ENCODE assay signal across 1 cellular context in the genomic region with DNA sequence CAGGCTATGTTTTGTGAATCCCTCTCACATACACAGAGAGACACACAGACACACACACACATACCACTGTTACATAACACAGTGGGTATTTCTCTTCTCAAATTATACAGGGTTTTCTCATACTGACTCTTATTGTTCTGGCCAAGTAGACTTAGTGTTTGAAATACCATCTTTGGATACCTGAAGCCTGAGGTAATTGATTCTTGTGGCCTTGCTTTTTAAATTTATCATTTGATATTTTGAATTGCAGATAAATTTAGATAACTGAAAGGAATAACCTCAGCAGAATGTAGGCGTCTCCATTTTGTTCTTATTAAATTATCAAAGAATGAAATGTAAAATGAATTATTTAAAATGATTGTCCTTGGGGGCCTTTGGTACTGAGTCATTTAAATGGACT.
TF ChIP-seq lines count a peak whose summit lies in the region.

No MANE protein-coding gene starts in this region.

TF ChIP-seq in SK-N-SH treated with all-trans-retinoic acid at 6 μM for 48 hours, 23 proteins besides CTCF, POLR2A, EP300 and RAD21 (continued from another document):
- TF ChIP-seq ZNF8 (CRISPR knock-in tag; IDR thresholded peaks at IDR 0.05): no peak
- TF ChIP-seq ZFP30 (CRISPR knock-in tag; IDR thresholded peaks at IDR 0.05): no peak
- no peak for TF ChIP-seq CSDC2 (CRISPR knock-in tag; IDR thresholded peaks at IDR 0.05)
- no peak for TF ChIP-seq TCF4 (CRISPR knock-in tag; IDR thresholded peaks at IDR 0.05; ENCODE audit: borderline replicate concordance)
- no peak for TF ChIP-seq GLIS3 (CRISPR knock-in tag; IDR thresholded peaks at IDR 0.05)
- TF ChIP-seq, protein P1, sequence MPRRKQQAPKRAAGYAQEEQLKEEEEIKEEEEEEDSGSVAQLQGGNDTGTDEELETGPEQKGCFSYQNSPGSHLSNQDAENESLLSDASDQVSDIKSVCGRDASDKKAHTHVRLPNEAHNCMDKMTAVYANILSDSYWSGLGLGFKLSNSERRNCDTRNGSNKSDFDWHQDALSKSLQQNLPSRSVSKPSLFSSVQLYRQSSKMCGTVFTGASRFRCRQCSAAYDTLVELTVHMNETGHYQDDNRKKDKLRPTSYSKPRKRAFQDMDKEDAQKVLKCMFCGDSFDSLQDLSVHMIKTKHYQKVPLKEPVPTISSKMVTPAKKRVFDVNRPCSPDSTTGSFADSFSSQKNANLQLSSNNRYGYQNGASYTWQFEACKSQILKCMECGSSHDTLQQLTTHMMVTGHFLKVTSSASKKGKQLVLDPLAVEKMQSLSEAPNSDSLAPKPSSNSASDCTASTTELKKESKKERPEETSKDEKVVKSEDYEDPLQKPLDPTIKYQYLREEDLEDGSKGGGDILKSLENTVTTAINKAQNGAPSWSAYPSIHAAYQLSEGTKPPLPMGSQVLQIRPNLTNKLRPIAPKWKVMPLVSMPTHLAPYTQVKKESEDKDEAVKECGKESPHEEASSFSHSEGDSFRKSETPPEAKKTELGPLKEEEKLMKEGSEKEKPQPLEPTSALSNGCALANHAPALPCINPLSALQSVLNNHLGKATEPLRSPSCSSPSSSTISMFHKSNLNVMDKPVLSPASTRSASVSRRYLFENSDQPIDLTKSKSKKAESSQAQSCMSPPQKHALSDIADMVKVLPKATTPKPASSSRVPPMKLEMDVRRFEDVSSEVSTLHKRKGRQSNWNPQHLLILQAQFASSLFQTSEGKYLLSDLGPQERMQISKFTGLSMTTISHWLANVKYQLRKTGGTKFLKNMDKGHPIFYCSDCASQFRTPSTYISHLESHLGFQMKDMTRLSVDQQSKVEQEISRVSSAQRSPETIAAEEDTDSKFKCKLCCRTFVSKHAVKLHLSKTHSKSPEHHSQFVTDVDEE (CRISPR knock-in tag; IDR thresholded peaks at IDR 0.05): no peak
- TF ChIP-seq, protein P2, sequence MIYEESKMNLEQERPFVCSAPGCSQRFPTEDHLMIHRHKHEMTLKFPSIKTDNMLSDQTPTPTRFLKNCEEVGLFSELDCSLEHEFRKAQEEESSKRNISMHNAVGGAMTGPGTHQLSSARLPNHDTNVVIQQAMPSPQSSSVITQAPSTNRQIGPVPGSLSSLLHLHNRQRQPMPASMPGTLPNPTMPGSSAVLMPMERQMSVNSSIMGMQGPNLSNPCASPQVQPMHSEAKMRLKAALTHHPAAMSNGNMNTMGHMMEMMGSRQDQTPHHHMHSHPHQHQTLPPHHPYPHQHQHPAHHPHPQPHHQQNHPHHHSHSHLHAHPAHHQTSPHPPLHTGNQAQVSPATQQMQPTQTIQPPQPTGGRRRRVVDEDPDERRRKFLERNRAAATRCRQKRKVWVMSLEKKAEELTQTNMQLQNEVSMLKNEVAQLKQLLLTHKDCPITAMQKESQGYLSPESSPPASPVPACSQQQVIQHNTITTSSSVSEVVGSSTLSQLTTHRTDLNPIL (CRISPR knock-in tag; IDR thresholded peaks at IDR 0.05; ENCODE audit: low read depth): peak; percentile 82
- TF ChIP-seq ZC3H10 (CRISPR knock-in tag; IDR thresholded peaks at IDR 0.05): no peak
- TF ChIP-seq, protein P3, sequence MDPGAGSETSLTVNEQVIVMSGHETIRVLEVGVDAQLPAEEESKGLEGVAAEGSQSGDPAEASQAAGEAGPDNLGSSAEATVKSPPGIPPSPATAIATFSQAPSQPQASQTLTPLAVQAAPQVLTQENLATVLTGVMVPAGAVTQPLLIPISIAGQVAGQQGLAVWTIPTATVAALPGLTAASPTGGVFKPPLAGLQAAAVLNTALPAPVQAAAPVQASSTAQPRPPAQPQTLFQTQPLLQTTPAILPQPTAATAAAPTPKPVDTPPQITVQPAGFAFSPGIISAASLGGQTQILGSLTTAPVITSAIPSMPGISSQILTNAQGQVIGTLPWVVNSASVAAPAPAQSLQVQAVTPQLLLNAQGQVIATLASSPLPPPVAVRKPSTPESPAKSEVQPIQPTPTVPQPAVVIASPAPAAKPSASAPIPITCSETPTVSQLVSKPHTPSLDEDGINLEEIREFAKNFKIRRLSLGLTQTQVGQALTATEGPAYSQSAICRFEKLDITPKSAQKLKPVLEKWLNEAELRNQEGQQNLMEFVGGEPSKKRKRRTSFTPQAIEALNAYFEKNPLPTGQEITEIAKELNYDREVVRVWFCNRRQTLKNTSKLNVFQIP (CRISPR knock-in tag; IDR thresholded peaks at IDR 0.05; ENCODE audit: borderline replicate concordance, low read depth): no peak
- TF ChIP-seq ZNF565 (CRISPR knock-in tag; conservative IDR thresholded peaks at IDR 0.05; ENCODE audit: low read depth): no peak
- no peak for TF ChIP-seq RARB (CRISPR knock-in tag; IDR thresholded peaks at IDR 0.05)
- TF ChIP-seq, protein P4, sequence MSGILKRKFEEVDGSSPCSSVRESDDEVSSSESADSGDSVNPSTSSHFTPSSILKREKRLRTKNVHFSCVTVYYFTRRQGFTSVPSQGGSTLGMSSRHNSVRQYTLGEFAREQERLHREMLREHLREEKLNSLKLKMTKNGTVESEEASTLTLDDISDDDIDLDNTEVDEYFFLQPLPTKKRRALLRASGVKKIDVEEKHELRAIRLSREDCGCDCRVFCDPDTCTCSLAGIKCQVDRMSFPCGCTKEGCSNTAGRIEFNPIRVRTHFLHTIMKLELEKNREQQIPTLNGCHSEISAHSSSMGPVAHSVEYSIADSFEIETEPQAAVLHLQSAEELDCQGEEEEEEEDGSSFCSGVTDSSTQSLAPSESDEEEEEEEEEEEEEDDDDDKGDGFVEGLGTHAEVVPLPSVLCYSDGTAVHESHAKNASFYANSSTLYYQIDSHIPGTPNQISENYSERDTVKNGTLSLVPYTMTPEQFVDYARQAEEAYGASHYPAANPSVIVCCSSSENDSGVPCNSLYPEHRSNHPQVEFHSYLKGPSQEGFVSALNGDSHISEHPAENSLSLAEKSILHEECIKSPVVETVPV (CRISPR knock-in tag; IDR thresholded peaks at IDR 0.05): no peak
- TF ChIP-seq SNAI2 (CRISPR knock-in tag; IDR thresholded peaks at IDR 0.05): no peak
- TF ChIP-seq, protein P5, sequence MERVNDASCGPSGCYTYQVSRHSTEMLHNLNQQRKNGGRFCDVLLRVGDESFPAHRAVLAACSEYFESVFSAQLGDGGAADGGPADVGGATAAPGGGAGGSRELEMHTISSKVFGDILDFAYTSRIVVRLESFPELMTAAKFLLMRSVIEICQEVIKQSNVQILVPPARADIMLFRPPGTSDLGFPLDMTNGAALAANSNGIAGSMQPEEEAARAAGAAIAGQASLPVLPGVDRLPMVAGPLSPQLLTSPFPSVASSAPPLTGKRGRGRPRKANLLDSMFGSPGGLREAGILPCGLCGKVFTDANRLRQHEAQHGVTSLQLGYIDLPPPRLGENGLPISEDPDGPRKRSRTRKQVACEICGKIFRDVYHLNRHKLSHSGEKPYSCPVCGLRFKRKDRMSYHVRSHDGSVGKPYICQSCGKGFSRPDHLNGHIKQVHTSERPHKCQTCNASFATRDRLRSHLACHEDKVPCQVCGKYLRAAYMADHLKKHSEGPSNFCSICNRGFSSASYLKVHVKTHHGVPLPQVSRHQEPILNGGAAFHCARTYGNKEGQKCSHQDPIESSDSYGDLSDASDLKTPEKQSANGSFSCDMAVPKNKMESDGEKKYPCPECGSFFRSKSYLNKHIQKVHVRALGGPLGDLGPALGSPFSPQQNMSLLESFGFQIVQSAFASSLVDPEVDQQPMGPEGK (CRISPR knock-in tag; IDR thresholded peaks at IDR 0.05; ENCODE audit: borderline replicate concordance): no peak
- no peak for TF ChIP-seq ZFP3 (CRISPR knock-in tag; IDR thresholded peaks at IDR 0.05)
- no peak for TF ChIP-seq OSR1 (CRISPR knock-in tag; IDR thresholded peaks at IDR 0.05)
- no peak for TF ChIP-seq PPARA (CRISPR knock-in tag; IDR thresholded peaks at IDR 0.05; ENCODE audit: borderline replicate concordance)
- peak; percentile 82 for TF ChIP-seq ISL1 (CRISPR knock-in tag; IDR thresholded peaks at IDR 0.05)
